34 cellular contexts compared by ENCODE assay signal in the genomic region with DNA sequence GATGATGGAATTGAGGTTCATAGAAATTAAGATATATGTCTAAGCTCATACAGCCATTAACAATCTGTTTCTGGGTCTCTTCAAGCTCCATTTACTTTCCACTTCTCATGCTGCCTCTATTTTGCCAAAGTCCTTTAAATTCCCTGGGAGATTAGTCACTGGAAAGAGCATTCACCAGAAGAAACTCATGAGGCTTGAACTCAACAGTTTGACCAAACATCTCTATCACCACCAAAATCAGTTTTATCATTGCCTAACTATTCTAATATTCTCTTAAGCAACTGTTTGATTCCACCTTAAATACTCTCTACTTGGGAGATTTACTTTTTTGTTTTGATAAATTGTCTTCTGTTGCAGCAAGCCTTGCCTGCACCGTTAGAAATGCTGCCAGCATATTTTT.
DNase-seq lines count a peak whose midpoint lies in the region; ATAC-seq, FAIRE-seq and TF ChIP-seq lines count a peak whose summit lies in the region.
"Had no signal": no experiment of that assay in that cellular context is flagged by ENCODE, and none has a peak within 500 bp of the region (broad histone marks: within the 10 kb centered on the region; RNA-seq: fewer than 3 reads in every experiment).

No MANE protein-coding gene starts in this region.

- DNase-seq in ACHN (peak; percentile 52), GM04503 (ENCODE audit: low read depth) (peak; percentile 37), astrocyte (ENCODE audit: low read depth) (peak; percentile 88), glomerular visceral epithelial cell (ENCODE audit: extremely low spot score) (peak; percentile 52), upper lobe of left lung (no peak), aorta (no peak), DMS53 treated with DMSO at 0.1 percent for 48 hours (lab: John Stamatoyannopoulos, UW; ENCODE audit: unreplicated experiment) (no peak)
- DNase-seq: activated CD4-positive, CD25-positive, alpha-beta regulatory T cell treated with anti-CD3 and anti-CD28 coated beads, Interleukin-2, amount 50 U/mL, for 72 hours; activated CD8-positive, alpha-beta memory T cell treated with anti-CD3 and anti-CD28 coated beads for 24 hours; activated naive CD4-positive, alpha-beta T cell; activated T-cell treated with anti-CD3 and anti-CD28 coated beads, Interleukin-2, amount 50 U/mL, for 4 hours; amniotic stem cell; Calu3; hippocampal formation; immature natural killer cell; Karpas-422; midbrain; naive thymus-derived CD8-positive, alpha-beta T cell; NCI-H1694 treated with DMSO at 0.1 percent for 48 hours; NCI-H2171 treated with DMSO at 0.1 percent for 48 hours; NCI-H526; retina; SJCRH30; stimulated activated CD4-positive, alpha-beta T cell treated with anti-CD3 and anti-CD28 coated beads, Interleukin-2, amount 100 ng/mL, for 48 hours; stimulated activated naive B cell treated with anti-CD40 and anti-IgM and Interleukin-4, amounts not matched to agents 10 μg/mL and 1 μg/mL and 100 μg/mL, for 72 hours; T-helper 1 cell; uterus had no signal

- H4K20me1 ChIP-seq in astrocyte (ENCODE audit: insufficient read depth, low read length): no peaks in the 10 kb centered on the region

- H3K27ac ChIP-seq in astrocyte (ENCODE audit: low read depth, low read length) (no peak overlapping the region), upper lobe of left lung (no peak overlapping the region), aorta (ENCODE audit: low read depth in 1 of 2, low read length in 2 of 2) (no peak overlapping the region)
- H3K27ac ChIP-seq: SJCRH30, spleen, uterus had no signal

- H3K9me3 Mint-ChIP-seq in astrocyte (ENCODE audit: unreplicated experiment): no peaks in the 10 kb centered on the region
- H3K9me3 Mint-ChIP-seq: CD14-positive monocyte had no signal

- no peak overlapping the region for H2AFZ ChIP-seq in astrocyte (ENCODE audit: low read depth, low read length)

- no peak for ATAC-seq in upper lobe of left lung (ENCODE audit: low FRiP score in 2 of 2)
- ATAC-seq in aorta (ENCODE audit: low FRiP score): no peak
- ATAC-seq in GM21447 (IDR thresholded peaks at IDR 0.05; ENCODE audit: unreplicated experiment): no peak
- ATAC-seq: activated T-cell treated with anti-CD3 and anti-CD28 coated beads, Interleukin-2, amount 50 U/mL, for 4 hours; naive thymus-derived CD8-positive, alpha-beta T cell; Panc1; stimulated activated naive B cell treated with anti-CD40 and anti-IgM and Interleukin-4, amounts not matched to agents 10 μg/mL and 1 μg/mL and 100 μg/mL, for 72 hours had no signal

- 41 to 44% methylated on average over 1 of the region's 1 CpG for WGBS in upper lobe of left lung, 2 donors
- WGBS in aorta, 2 donors: 22 to 25% methylated on average over 1 of the region's 1 CpG

- H3K9ac ChIP-seq in astrocyte (ENCODE audit: low read length): no peak overlapping the region

- intact Hi-C loops in aorta (cut with DNase I): no loop called here

- H3K36me3 ChIP-seq in astrocyte (ENCODE audit: insufficient read depth, low read length) (no peaks in the 10 kb centered on the region), upper lobe of left lung (no peaks in the 10 kb centered on the region), aorta (ENCODE audit: control insufficient read depth in 1 of 2, insufficient read depth in 2 of 2, low read length in 1 of 2) (no peaks in the 10 kb centered on the region)
- H3K36me3 ChIP-seq: SJCRH30, spleen, uterus had no signal

- no peaks in the 10 kb centered on the region for H3K36me3 Mint-ChIP-seq in astrocyte (ENCODE audit: low read depth, unreplicated experiment)
- H3K36me3 Mint-ChIP-seq: CD14-positive monocyte; immature natural killer cell; naive thymus-derived CD8-positive, alpha-beta T cell; stimulated activated naive B cell treated with anti-CD40 and anti-IgM and Interleukin-4, amounts not matched to agents 10 μg/mL and 1 μg/mL and 100 μg/mL, for 72 hours had no signal

- H3K4me3 Mint-ChIP-seq in astrocyte (ENCODE audit: unreplicated experiment): no peak overlapping the region
- H3K4me3 Mint-ChIP-seq: activated T-cell treated with anti-CD3 and anti-CD28 coated beads, Interleukin-2, amount 50 U/mL, for 4 hours; CD14-positive monocyte; immature natural killer cell; naive thymus-derived CD8-positive, alpha-beta T cell; stimulated activated naive B cell treated with anti-CD40 and anti-IgM and Interleukin-4, amounts not matched to agents 10 μg/mL and 1 μg/mL and 100 μg/mL, for 72 hours had no signal

- peaks cover 4% of the 10 kb centered on the region for H3K4me1 Mint-ChIP-seq in astrocyte (ENCODE audit: low read depth, unreplicated experiment)
- H3K4me1 Mint-ChIP-seq: CD14-positive monocyte; immature natural killer cell; naive thymus-derived CD8-positive, alpha-beta T cell; stimulated activated naive B cell treated with anti-CD40 and anti-IgM and Interleukin-4, amounts not matched to agents 10 μg/mL and 1 μg/mL and 100 μg/mL, for 72 hours had no signal

- H3K9me3 ChIP-seq in astrocyte (ENCODE audit: insufficient read depth, low read depth, low read length) (no peaks in the 10 kb centered on the region), upper lobe of left lung (no peaks in the 10 kb centered on the region), aorta (ENCODE audit: control insufficient read depth, low read length) (no peaks in the 10 kb centered on the region)
- H3K9me3 ChIP-seq: SJCRH30, spleen, uterus had no signal

- TF ChIP-seq CTCF in astrocyte (IDR thresholded peaks at IDR 0.05; ENCODE audit: insufficient read depth, low read depth, low read length) (no peak), upper lobe of left lung (IDR thresholded peaks at IDR 0.05) (no peak)

- no peaks in the 10 kb centered on the region for H3K27me3 Mint-ChIP-seq in astrocyte (ENCODE audit: low read depth, unreplicated experiment)
- H3K27me3 Mint-ChIP-seq: naive thymus-derived CD8-positive, alpha-beta T cell; stimulated activated naive B cell treated with anti-CD40 and anti-IgM and Interleukin-4, amounts not matched to agents 10 μg/mL and 1 μg/mL and 100 μg/mL, for 72 hours had no signal

- H3K4me2 ChIP-seq in astrocyte (ENCODE audit: low read length): no peak overlapping the region

- no peak for TF ChIP-seq POLR2A in upper lobe of left lung (IDR thresholded peaks at IDR 0.05)

- no peaks in the 10 kb centered on the region for H3K27me3 ChIP-seq in astrocyte (ENCODE audit: insufficient read depth, low read length)
- H3K27me3 ChIP-seq in upper lobe of left lung: no peaks in the 10 kb centered on the region
- H3K27me3 ChIP-seq in aorta (ENCODE audit: control insufficient read depth in 1 of 2, insufficient read depth in 2 of 2, low read length in 1 of 2): no peaks in the 10 kb centered on the region
- H3K27me3 ChIP-seq: SJCRH30, spleen, uterus had no signal

- peak; percentile 5 for FAIRE-seq in astrocyte (lab: Jason Lieb, UNC)
- FAIRE-seq: A204.1, endothelial cell of umbilical vein, TTC549 had no signal

- H3K27ac Mint-ChIP-seq in astrocyte (ENCODE audit: unreplicated experiment): no peak overlapping the region
- H3K27ac Mint-ChIP-seq: CD14-positive monocyte; immature natural killer cell; naive thymus-derived CD8-positive, alpha-beta T cell; stimulated activated naive B cell treated with anti-CD40 and anti-IgM and Interleukin-4, amounts not matched to agents 10 μg/mL and 1 μg/mL and 100 μg/mL, for 72 hours had no signal

- H3K4me3 ChIP-seq in astrocyte (ENCODE audit: insufficient read depth, low read depth, low read length) (no peak overlapping the region), upper lobe of left lung (no peak overlapping the region), aorta (ENCODE audit: low read length in 2 of 2) (no peak overlapping the region)
- H3K4me3 ChIP-seq: SJCRH30, spleen, uterus had no signal

- no peaks in the 10 kb centered on the region for H3K4me1 ChIP-seq in astrocyte (ENCODE audit: insufficient read depth, low read length)
- no peaks in the 10 kb centered on the region for H3K4me1 ChIP-seq in upper lobe of left lung
- H3K4me1 ChIP-seq in aorta (ENCODE audit: control insufficient read depth in 1 of 2, insufficient read depth in 2 of 2, low read length in 2 of 2): no peaks in the 10 kb centered on the region
- H3K4me1 ChIP-seq: SJCRH30, spleen, uterus had no signal

- TF ChIP-seq EP300 in upper lobe of left lung (IDR thresholded peaks at IDR 0.05): no peak

- H3K79me2 ChIP-seq in astrocyte (ENCODE audit: insufficient read depth, low read length): no peaks in the 10 kb centered on the region

- in situ Hi-C loops in ACHN (cut with HindIII; ENCODE audit: low pct_ligation_motif_present, low pct_unique_long_range_greater_than_20kb, low sequenced_read_pairs): no loop called here

Comparison
In these comparisons a context has a peak if more than half of its experiments do, and no peak if none do; other contexts are left out.
1. DNase-seq: peak in ACHN (single experiment), GM04503 (single experiment), astrocyte (single experiment) and glomerular visceral epithelial cell (single experiment); none in upper lobe of left lung (0 of 2), aorta (0 of 2) and DMS53 treated with DMSO at 0.1 percent for 48 hours (single experiment).